ENCODE assay signal across 31 cellular contexts in genomic region chr19:13914777-13915176, GRCh38. TPM values are rescaled to one million over a fixed set of nuclear protein-coding genes. Genes with fewer than 3 reads are reported as not detected.
"Had no signal": no experiment of that assay in that cellular context is flagged by ENCODE, and none has a peak within 500 bp of the region (broad histone marks: within the 10 kb centered on the region; RNA-seq: fewer than 3 reads in every experiment).

No MANE protein-coding gene starts in this region.

- FAIRE-seq: urothelium cell line had no signal

- H3K4me1 ChIP-seq: stomach, suprapubic skin, testis, thyroid gland, tibial artery, tibial nerve, upper lobe of right lung, uterus, vagina had no signal

- H3K27ac ChIP-seq: stomach, suprapubic skin, testis, thoracic aorta, thyroid gland, tibial artery, tibial nerve, upper lobe of left lung, upper lobe of right lung, uterus, vagina had no signal

- H3K27me3 ChIP-seq: stomach, suprapubic skin, testis, thyroid gland, tibial artery, tibial nerve, transverse colon, upper lobe of left lung, upper lobe of right lung, uterus, vagina had no signal

- H3K9me3 ChIP-seq: stomach, suprapubic skin, testis, thoracic aorta, thyroid gland, tibial artery, tibial nerve, transverse colon, upper lobe of left lung, upper lobe of right lung, uterus, vagina had no signal

- ATAC-seq: stimulated activated effector memory CD8-positive, alpha-beta T cell treated with anti-CD3 and anti-CD28 coated beads, Interleukin-12 subunit alpha, Interleukin-12 subunit beta, amount 100 ng/mL, for 72 hours; stimulated activated memory B cell treated with anti-CD40 and anti-IgM and Interleukin-4, amounts not matched to agents 10 μg/mL and 1 μg/mL and 100 μg/mL, for 72 hours; stimulated activated naive B cell treated with anti-CD40 and anti-IgM and Interleukin-4, amounts not matched to agents 10 μg/mL and 1 μg/mL and 100 μg/mL, for 72 hours; stimulated activated naive CD8-positive, alpha-beta T cell treated with anti-CD3 and anti-CD28 coated beads, Interleukin-15, amount 100 ng/mL, for 72 hours; stimulated activated naive CD8-positive, alpha-beta T cell treated with anti-CD3 and anti-CD28 coated beads, Interleukin-15, Interleukin-2, amounts not matched to agents 100 U/mL and 50 U/mL, for 24 hours; upper lobe of right lung had no signal

- DNase-seq: stimulated activated CD4-positive, alpha-beta T cell treated with anti-CD3 and anti-CD28 coated beads, Interleukin-2, amount 100 ng/mL, for 48 hours; stimulated activated CD4-positive, alpha-beta T cell treated with anti-CD3 and anti-CD28 coated beads, Interleukin-4, amount 100 ng/mL, for 1 hour; stimulated activated CD4-positive, alpha-beta T cell treated with anti-CD3 and anti-CD28 coated beads, Interleukin-4, amount 100 ng/mL, for 24 hours; stimulated activated CD4-positive, alpha-beta T cell treated with anti-CD3 and anti-CD28 coated beads, Interleukin-4, amount 100 ng/mL, for 4 hours; stimulated activated CD8-positive, alpha-beta memory T cell treated with anti-CD3 and anti-CD28 coated beads, Interleukin-4, amount 100 ng/mL, for 48 hours; stimulated activated naive B cell treated with anti-CD40 and anti-IgM and Interleukin-4, amounts not matched to agents 10 μg/mL and 1 μg/mL and 100 μg/mL, for 72 hours; stimulated activated naive CD4-positive, alpha-beta T cell; stimulated activated naive CD4-positive, alpha-beta T cell treated with Interleukin-2 at 50 U/mL for 16 hours; stimulated activated naive CD8-positive, alpha-beta T cell treated with anti-CD3 and anti-CD28 coated beads, Interleukin-15, amount 100 ng/mL, for 72 hours; stimulated activated naive CD8-positive, alpha-beta T cell treated with anti-CD3 and anti-CD28 coated beads, Interleukin-15, Interleukin-2, amounts not matched to agents 100 U/mL and 50 U/mL, for 24 hours; stomach; substantia nigra; testis; thyroid gland; tibial artery; transverse colon; trophoblast cell; upper lobe of left lung; upper lobe of right lung; uterus had no signal

- H3K4me3 ChIP-seq: stomach, suprapubic skin, testis, thoracic aorta, thyroid gland, tibial artery, tibial nerve, transverse colon, upper lobe of left lung, upper lobe of right lung, uterus, vagina had no signal

- H3K36me3 ChIP-seq: uterus had no signal

RNA-seq across cellular contexts. Expression of gene PODNL1, which starts 23.4 kb away (rescaled TPM):
- total RNA-seq: stomach, temporal lobe had no signal

RNA-seq across cellular contexts. Expression of gene NANOS3, which starts 37.8 kb away (rescaled TPM):
- total RNA-seq: stomach, subcutaneous adipose tissue, suprapubic skin, thoracic aorta, thyroid gland, tibial nerve, transverse colon, upper lobe of right lung, ureter, urinary bladder, vagina had no signal
